19 cellular contexts compared by ENCODE assay signal in genomic region chr6:10297825-10298224, GRCh38.
A peak's percentile ranks its signal among the peaks of the same experiment; 100 is the strongest.
DNase-seq lines count a peak whose midpoint lies in the region; TF ChIP-seq lines count a peak whose summit lies in the region.
"Had no signal": no experiment of that assay in that cellular context is flagged by ENCODE, and none has a peak within 500 bp of the region (broad histone marks: within the 10 kb centered on the region; RNA-seq: fewer than 3 reads in every experiment).

No MANE protein-coding gene starts in this region.

- H3K27ac ChIP-seq in hepatocyte = no peak overlapping the region
- H3K27ac ChIP-seq: esophagus muscularis mucosa had no signal

- H3K4me2 ChIP-seq in hepatocyte = no peak overlapping the region

- H3K9me2 ChIP-seq in hepatocyte (replicated peaks; ENCODE audit: insufficient read depth) = no peaks in the 10 kb centered on the region

- H3K4me1 ChIP-seq in hepatocyte (ENCODE audit: insufficient read depth) = no peaks in the 10 kb centered on the region
- H3K4me1 ChIP-seq: esophagus muscularis mucosa had no signal

- no peak overlapping the region for H3K4me3 ChIP-seq in hepatocyte
- H3K4me3 ChIP-seq: esophagus muscularis mucosa, lung had no signal

- in situ Hi-C loops in KBM-7 (cut with MboI; ENCODE audit: low pct_unique_long_range_greater_than_20kb, low sequenced_read_pairs) = no loop called here

- peak overlapping the region; percentile 22 for H2AFZ ChIP-seq in hepatocyte

- H4K20me1 ChIP-seq in hepatocyte (ENCODE audit: insufficient read depth, poor library complexity, severe bottlenecking) = no peaks in the 10 kb centered on the region

- DNase-seq in AML-193 (lab: John Stamatoyannopoulos, UW) (peak; percentile 90 to 94), KBM-7 (peak; percentile 57), RPMI8226 (peak; percentile 26), hepatocyte (ENCODE audit: low spot score) (no peak), COR-L47 (lab: John Stamatoyannopoulos, UW) (no peak), hepatic stellate cell (ENCODE audit: low spot score) (no peak)
- DNase-seq in activated naive CD4-positive, alpha-beta T cell treated with Interleukin-2 at 50 U/mL for 16 hours = no peak
- DNase-seq in activated CD4-positive, alpha-beta T cell treated with anti-CD3 and anti-CD28 coated beads for 1 hour = no peak
- DNase-seq: ACHN; amygdala; CD4-positive, alpha-beta T cell; DND-41; glutamatergic neuron; immature natural killer cell; NCI-H1930; NCI-H446; right cardiac atrium had no signal

- no peaks in the 10 kb centered on the region for H3K36me3 ChIP-seq in hepatocyte (replicated peaks; ENCODE audit: insufficient read depth, low read depth)
- H3K36me3 ChIP-seq: esophagus muscularis mucosa had no signal

- H3K79me2 ChIP-seq in hepatocyte = no peaks in the 10 kb centered on the region

- no peaks in the 10 kb centered on the region for H3K27me3 ChIP-seq in hepatocyte
- H3K27me3 ChIP-seq: esophagus muscularis mucosa had no signal

- H3K9me3 ChIP-seq in hepatocyte (ENCODE audit: low read depth) = no peaks in the 10 kb centered on the region
- H3K9me3 ChIP-seq: esophagus muscularis mucosa had no signal

- WGBS in hepatocyte (ENCODE audit: low lambda C conversion rate, missing lambda C conversion rate) = 51% methylated on average over 5 of the region's 5 CpGs

- TF ChIP-seq CTCF in hepatocyte (IDR thresholded peaks at IDR 0.05; ENCODE audit: poor library complexity) = no peak

Comparison
In these comparisons a context has a peak if more than half of its experiments do, and no peak if none do; other contexts are left out.
1. DNase-seq: peak in AML-193 (2 of 2), KBM-7 (single experiment) and RPMI8226 (single experiment); none in hepatocyte (single experiment), COR-L47 (single experiment), hepatic stellate cell (single experiment), activated naive CD4-positive, alpha-beta T cell treated with Interleukin-2 at 50 U/mL for 16 hours (single experiment) and activated CD4-positive, alpha-beta T cell treated with anti-CD3 and anti-CD28 coated beads for 1 hour (single experiment).